25 cellular contexts compared by ENCODE assay signal in genomic region chr2:218814540-218815243, GRCh38. TPM values are rescaled to one million over a fixed set of nuclear protein-coding genes. Genes with fewer than 3 reads are reported as not detected.
A peak's percentile ranks its signal among the peaks of the same experiment; 100 is the strongest.
DNase-seq lines count a peak whose midpoint lies in the region; ATAC-seq, FAIRE-seq and TF ChIP-seq lines count a peak whose summit lies in the region.
"Had no signal": no experiment of that assay in that cellular context is flagged by ENCODE, and none has a peak within 500 bp of the region (broad histone marks: within the 10 kb centered on the region; RNA-seq: fewer than 3 reads in every experiment).

No MANE protein-coding gene starts in this region.

- H3K4me2 ChIP-seq in HepG2 (ENCODE audit: low read depth, low read length): no peak overlapping the region
- H3K4me2 ChIP-seq: GM23338 had no signal

- no peaks in the 10 kb centered on the region for H4K20me1 ChIP-seq in HepG2 (ENCODE audit: insufficient read depth, low read length)

- H3K9me3 ChIP-seq in HepG2 (ENCODE audit: low read length): no peaks in the 10 kb centered on the region
- H3K9me3 ChIP-seq in gastrocnemius medialis: no peaks in the 10 kb centered on the region
- no peaks in the 10 kb centered on the region for H3K9me3 ChIP-seq in transverse colon
- H3K9me3 ChIP-seq: MG63 had no signal

- H3K4me1 ChIP-seq in HepG2 (ENCODE audit: insufficient read depth, low read length) (peaks cover 9% of the 10 kb centered on the region), gastrocnemius medialis (peaks cover 6 to 22% of the 10 kb centered on the region in 2 donors), transverse colon (peaks cover 0 to 12% (median 10%) of the 10 kb centered on the region in 4 donors)

- POLR2A ChIA-PET in HepG2 (lab: Yijun Ruan, JAX): interaction anchor here (1.1 to 1.7 kb wide), 2 partner anchors 32 to 33 kb away, joined by 4 read pairs; partner anchors contain the start of gene CYP27A1

- H3K36me3 ChIP-seq in HepG2 (replicated peaks in 1 of 2; ENCODE audit: control insufficient read depth in 1 of 2, insufficient read depth in 2 of 2, low read length in 2 of 2): peaks cover 42 to 81% of the 10 kb centered on the region in 2 experiments
- peaks cover 0 to 17% of the 10 kb centered on the region in 2 donors for H3K36me3 ChIP-seq in gastrocnemius medialis
- peaks cover 0 to 14% (median 0%) of the 10 kb centered on the region in 4 donors for H3K36me3 ChIP-seq in transverse colon
- H3K36me3 ChIP-seq: MG63 had no signal

- no peak overlapping the region for H3K9ac ChIP-seq in HepG2 (ENCODE audit: insufficient read depth, low read depth, low read length)

- no peaks in the 10 kb centered on the region for H3K27me3 ChIP-seq in HepG2 (ENCODE audit: control insufficient read depth in 1 of 2, insufficient read depth in 2 of 2, low read length in 2 of 2)
- H3K27me3 ChIP-seq in gastrocnemius medialis: no peaks in the 10 kb centered on the region
- H3K27me3 ChIP-seq in transverse colon: no peaks in the 10 kb centered on the region
- H3K27me3 ChIP-seq: MG63 had no signal

- H3K79me2 ChIP-seq in HepG2 (ENCODE audit: insufficient read depth, low read length): peaks cover under 1% of the 10 kb centered on the region

- CTCF ChIA-PET in HepG2 (lab: Yijun Ruan, JAX; ENCODE audit: low intra/inter-chr PET ratio, low total read pairs): no interaction called here

- intact Hi-C loops in HepG2 (cut with micrococcal nuclease; ENCODE audit: unreplicated experiment) (no loop called here), gastrocnemius medialis (cut with DNase I; ENCODE audit: low total_unique reads) (no loop called here), transverse colon (cut with DNase I; ENCODE audit: low total_unique reads) (no loop called here)

- TF ChIP-seq CTCF in HepG2 (CRISPR knock-in tag; IDR thresholded peaks at IDR 0.05) (no peak), gastrocnemius medialis (IDR thresholded peaks at IDR 0.05 in 4 of 5, conservative IDR thresholded peaks at IDR 0.05 in 1 of 5) (no peak), transverse colon (IDR thresholded peaks at IDR 0.05) (no peak)

- no peak overlapping the region for H2AFZ ChIP-seq in HepG2 (ENCODE audit: low read length)
- H2AFZ ChIP-seq: GM23338 had no signal

- in situ Hi-C loops in HepG2 (cut with HindIII; ENCODE audit: extremely low pct_ligation_motif_present, low pct_unique_long_range_greater_than_20kb): no loop called here
- in situ Hi-C loops in gastrocnemius medialis (cut with MboI; ENCODE audit: low sequenced_read_pairs in 4 of 4): no loop called here
- in situ Hi-C loops in transverse colon (cut with MboI; ENCODE audit: low pct_ligation_motif_present in 1 of 4, low pct_unique_long_range_greater_than_20kb in 1 of 4, low sequenced_read_pairs in 3 of 4): no loop called here

- no peak for FAIRE-seq in HepG2 (lab: Jason Lieb, UNC)

- ATAC-seq in esophagus mucosa (peak; percentile 51), HepG2 (no peak; the same call in 2 of the 3 replicates), gastrocnemius medialis (no peak), GM21529 (IDR thresholded peaks at IDR 0.05; ENCODE audit: unreplicated experiment) (no peak)
- ATAC-seq: GM23338 had no signal

- no peak for TF ChIP-seq RAD21 in HepG2 (CRISPR knock-in tag; IDR thresholded peaks at IDR 0.05)

- H3K4me3 ChIP-seq in HepG2 (replicated peaks in 1 of 3; ENCODE audit: insufficient read depth in 1 of 3, low read depth in 2 of 3, low read length in 3 of 3) (no peak overlapping the region), gastrocnemius medialis (no peak overlapping the region), transverse colon (no peak overlapping the region)
- H3K4me3 ChIP-seq: GM23338, MG63, SK-N-MC had no signal

- TSS peak; percentile 37 for BruUV-seq in HepG2 (replicated peaks; lab: Mats Ljungman, UMichigan)

- TF ChIP-seq EP300 in HepG2 (IDR thresholded peaks at IDR 0.05; ENCODE audit: low read depth in 2 of 2, low read length in 2 of 2) (no peak), HepG2 (CRISPR knock-in tag; IDR thresholded peaks at IDR 0.05; ENCODE audit: borderline replicate concordance) (no peak), transverse colon (IDR thresholded peaks at IDR 0.05; ENCODE audit: low read depth) (no peak)

- H3K27ac ChIP-seq in HepG2 (ENCODE audit: extremely low read length, insufficient read depth, low read length) (no peak overlapping the region), gastrocnemius medialis (peak overlapping the region; percentile 95), transverse colon (peak overlapping the region in 3 of 4 donors; percentile 22 to 53 (median 36))
- H3K27ac ChIP-seq: SK-N-MC had no signal

- 0 out of 4 replicates have a peak, but pooled peaks of 1 of the 2 experiments have one; percentile 5 for TF ChIP-seq POLR2A in HepG2 (IDR thresholded peaks at IDR 0.05; ENCODE audit: insufficient read depth in 1 of 2, low read depth in 2 of 2, low read length in 2 of 2)
- TF ChIP-seq POLR2A in gastrocnemius medialis (IDR thresholded peaks at IDR 0.05): no peak
- TF ChIP-seq POLR2A in transverse colon (IDR thresholded peaks at IDR 0.05): no peak

- DNase-seq in HepG2 (ENCODE audit: low spot score) (no peak), gastrocnemius medialis (peak in 1 of 2 donors; percentile 19), transverse colon (peak; percentile 32), cerebellum (ENCODE audit: low spot score) (no peak), NCI-H2227 treated with DMSO at 0.1 percent for 48 hours (lab: John Stamatoyannopoulos, UW) (no peak)
- DNase-seq in activated naive CD4-positive, alpha-beta T cell (lab: John Stamatoyannopoulos, UW): no peak
- DNase-seq: DMS 273 treated with DMSO at 0.1 percent for 48 hours; GDM1; Kasumi-1; MG63; NCI-H1092; NCI-H146; NCI-H2029 treated with DMSO at 0.1 percent for 48 hours; NCI-H2171 treated with DMSO at 0.1 percent for 48 hours; NCI-H446 treated with DMSO at 0.1 percent for 48 hours; NCI-H69; NK-92 treated with Interleukin-12 subunit alpha and Interleukin-12 subunit beta, amount 100 ng/mL, for 24 hours; SHP77 had no signal

- 96% methylated on average over 13 of the region's 13 CpGs for WGBS in HepG2 (ENCODE audit: low lambda C conversion rate)
- 76 to 83% methylated on average over 2 to 13 of the region's 13 CpGs for WGBS in transverse colon (ENCODE audit: low coverage in 1 of 2), 2 donors

RNA-seq across cellular contexts. Expression of gene PRKAG3, which starts 16.9 kb away (rescaled TPM):
- not detected for total RNA-seq in esophagus mucosa
- total RNA-seq in HepG2 (2016; rRNA removed; fragmentation: Illumina TruSeq; extraction: Trizol): not detected in 2 replicates
- not detected in 2 replicates for total RNA-seq in HepG2 (2016; cell fraction: cytosol; rRNA removed; fragmentation: Illumina TruSeq; extraction: Trizol; ENCODE audit: low read depth)
- not detected in 2 replicates for total RNA-seq in HepG2 (2016; cell fraction: insoluble cytoplasmic fraction; rRNA removed; fragmentation: Illumina TruSeq; extraction: Trizol)
- total RNA-seq in HepG2 (2016; cell fraction: membrane; rRNA removed; fragmentation: Illumina TruSeq; extraction: Trizol): not detected in 2 replicates
- not detected in 2 replicates for total RNA-seq in HepG2 (2016; cell fraction: nucleus; rRNA removed; fragmentation: Illumina TruSeq; extraction: Trizol)
- not detected in 2 replicates for polyA plus RNA-seq in HepG2 (2011; rRNA removed)
- polyA plus RNA-seq in HepG2 (2011; cell fraction: cytosol; rRNA removed): not detected in 2 replicates
- not detected in 2 replicates for polyA plus RNA-seq in HepG2 (2011; cell fraction: nucleus; rRNA removed)
- polyA plus RNA-seq in HepG2 (2012): not detected in 2 replicates
- polyA plus RNA-seq in HepG2 (2016; cell fraction: cytosol; fragmentation: Illumina TruSeq; extraction: Trizol; ENCODE audit: low read depth): not detected in 2 replicates
- polyA plus RNA-seq in HepG2 (2016; cell fraction: insoluble cytoplasmic fraction; fragmentation: Illumina TruSeq; extraction: Trizol; ENCODE audit: low read depth): not detected in 2 replicates
- not detected in 2 replicates for polyA plus RNA-seq in HepG2 (2016; cell fraction: membrane; fragmentation: Illumina TruSeq; extraction: Trizol; ENCODE audit: low read depth)
- polyA plus RNA-seq in HepG2 (2016; cell fraction: nucleus; fragmentation: Illumina TruSeq; extraction: Trizol; ENCODE audit: insufficient read depth, low read depth): not detected in 2 replicates
- polyA minus RNA-seq in HepG2 (2011; rRNA and poly(A)+ RNA removed; ENCODE audit: low replicate concordance): 0.32 TPM in 1 of 2 replicates, not detected in the other
- not detected in 2 replicates for polyA minus RNA-seq in HepG2 (2011; cell fraction: cytosol; rRNA and poly(A)+ RNA removed)
- not detected in 2 replicates for polyA minus RNA-seq in HepG2 (2011; cell fraction: nucleus; rRNA and poly(A)+ RNA removed)
- total RNA-seq in gastrocnemius medialis: 10 to 100 TPM in 3 of 4 donors, 1 to 10 TPM in 1; 8.3 to 65.4 (median 44.3) TPM
- not detected for total RNA-seq in transverse colon
- total RNA-seq in cerebellum: not detected
- total RNA-seq: Daoy, GM23338, OCI-LY7 had no signal
- polyA plus RNA-seq: CD14-positive monocyte, GM23338 had no signal

RNA-seq across cellular contexts. Expression of gene CYP27A1, which starts 32.7 kb away (rescaled TPM):
- 4.9 TPM for total RNA-seq in esophagus mucosa
- total RNA-seq in HepG2 (2016; rRNA removed; fragmentation: Illumina TruSeq; extraction: Trizol): 106 and 157 TPM in 2 replicates
- total RNA-seq in HepG2 (2016; cell fraction: cytosol; rRNA removed; fragmentation: Illumina TruSeq; extraction: Trizol; ENCODE audit: low read depth): 29.2 and 32.0 TPM in 2 replicates
- total RNA-seq in HepG2 (2016; cell fraction: insoluble cytoplasmic fraction; rRNA removed; fragmentation: Illumina TruSeq; extraction: Trizol): 92.9 and 157 TPM in 2 replicates
- total RNA-seq in HepG2 (2016; cell fraction: membrane; rRNA removed; fragmentation: Illumina TruSeq; extraction: Trizol): 59.2 and 68.0 TPM in 2 replicates
- total RNA-seq in HepG2 (2016; cell fraction: nucleus; rRNA removed; fragmentation: Illumina TruSeq; extraction: Trizol): 124 and 147 TPM in 2 replicates
- polyA plus RNA-seq in HepG2 (2011; rRNA removed): 266 and 314 TPM in 2 replicates
- polyA plus RNA-seq in HepG2 (2011; cell fraction: cytosol; rRNA removed): 327 and 396 TPM in 2 replicates
- polyA plus RNA-seq in HepG2 (2011; cell fraction: nucleus; rRNA removed): 158 and 203 TPM in 2 replicates
- polyA plus RNA-seq in HepG2 (2012): 154 and 189 TPM in 2 replicates
- 34.9 and 39.0 TPM in 2 replicates for polyA plus RNA-seq in HepG2 (2016; cell fraction: cytosol; fragmentation: Illumina TruSeq; extraction: Trizol; ENCODE audit: low read depth)
- polyA plus RNA-seq in HepG2 (2016; cell fraction: insoluble cytoplasmic fraction; fragmentation: Illumina TruSeq; extraction: Trizol; ENCODE audit: low read depth): 90.8 and 107 TPM in 2 replicates
- polyA plus RNA-seq in HepG2 (2016; cell fraction: membrane; fragmentation: Illumina TruSeq; extraction: Trizol; ENCODE audit: low read depth): 49.2 and 51.3 TPM in 2 replicates
- polyA plus RNA-seq in HepG2 (2016; cell fraction: nucleus; fragmentation: Illumina TruSeq; extraction: Trizol; ENCODE audit: insufficient read depth, low read depth): 203 and 207 TPM in 2 replicates
- polyA minus RNA-seq in HepG2 (2011; rRNA and poly(A)+ RNA removed; ENCODE audit: low replicate concordance): 399 TPM in 1 of 2 replicates, not detected in the other
- 113 and 138 TPM in 2 replicates for polyA minus RNA-seq in HepG2 (2011; cell fraction: cytosol; rRNA and poly(A)+ RNA removed)
- 86.3 and 96.4 TPM in 2 replicates for polyA minus RNA-seq in HepG2 (2011; cell fraction: nucleus; rRNA and poly(A)+ RNA removed)
- 10 to 100 TPM; 17.9 to 56.3 (median 26.8) TPM for total RNA-seq in gastrocnemius medialis
- 100 to 1,000 TPM in 1 of 4 donors, 10 to 100 TPM in 3; 48.3 to 159 (median 75.5) TPM for total RNA-seq in transverse colon
- 5.7 TPM for total RNA-seq in cerebellum

RNA-seq across cellular contexts. Expression of gene WNT6, which starts 44.9 kb away (rescaled TPM):
- not detected for total RNA-seq in esophagus mucosa
- 0.20 TPM in 1 of 2 replicates, not detected in the other for total RNA-seq in HepG2 (2016; rRNA removed; fragmentation: Illumina TruSeq; extraction: Trizol)
- total RNA-seq in HepG2 (2016; cell fraction: cytosol; rRNA removed; fragmentation: Illumina TruSeq; extraction: Trizol; ENCODE audit: low read depth): not detected in 2 replicates
- 0.13 TPM in 1 of 2 replicates, not detected in the other for total RNA-seq in HepG2 (2016; cell fraction: insoluble cytoplasmic fraction; rRNA removed; fragmentation: Illumina TruSeq; extraction: Trizol)
- total RNA-seq in HepG2 (2016; cell fraction: membrane; rRNA removed; fragmentation: Illumina TruSeq; extraction: Trizol): 0.12 TPM in 1 of 2 replicates, not detected in the other
- not detected in 2 replicates for total RNA-seq in HepG2 (2016; cell fraction: nucleus; rRNA removed; fragmentation: Illumina TruSeq; extraction: Trizol)
- polyA plus RNA-seq in HepG2 (2011; rRNA removed): 0.09 TPM in 1 of 2 replicates, not detected in the other
- polyA plus RNA-seq in HepG2 (2011; cell fraction: cytosol; rRNA removed): 0.04 and 0.05 TPM in 2 replicates
- polyA plus RNA-seq in HepG2 (2011; cell fraction: nucleus; rRNA removed): 0.28 and 0.42 TPM in 2 replicates
- polyA plus RNA-seq in HepG2 (2012): not detected in 2 replicates
- polyA plus RNA-seq in HepG2 (2016; cell fraction: cytosol; fragmentation: Illumina TruSeq; extraction: Trizol; ENCODE audit: low read depth): not detected in 2 replicates
- polyA plus RNA-seq in HepG2 (2016; cell fraction: insoluble cytoplasmic fraction; fragmentation: Illumina TruSeq; extraction: Trizol; ENCODE audit: low read depth): not detected in 2 replicates
- polyA plus RNA-seq in HepG2 (2016; cell fraction: membrane; fragmentation: Illumina TruSeq; extraction: Trizol; ENCODE audit: low read depth): 0.10 TPM in 1 of 2 replicates, not detected in the other
- polyA plus RNA-seq in HepG2 (2016; cell fraction: nucleus; fragmentation: Illumina TruSeq; extraction: Trizol; ENCODE audit: insufficient read depth, low read depth): 0.37 and 0.91 TPM in 2 replicates
- polyA minus RNA-seq in HepG2 (2011; rRNA and poly(A)+ RNA removed; ENCODE audit: low replicate concordance): 0.09 and 0.14 TPM in 2 replicates
- polyA minus RNA-seq in HepG2 (2011; cell fraction: cytosol; rRNA and poly(A)+ RNA removed): not detected in 2 replicates
- polyA minus RNA-seq in HepG2 (2011; cell fraction: nucleus; rRNA and poly(A)+ RNA removed): not detected in 2 replicates
- 1 to 10 TPM in 2 of 4 donors, under 1 TPM in 2; 0.36 to 3.9 (median 2.1) TPM for total RNA-seq in gastrocnemius medialis
- total RNA-seq in transverse colon: 100 to 1,000 TPM in 1 of 4 donors, 1 to 10 TPM in 1, under 1 TPM in 1, not detected in 1; 0.82 to 164 (median 1.7) TPM
- not detected for total RNA-seq in cerebellum
- total RNA-seq: GM23338 had no signal
- polyA plus RNA-seq: GM23338 had no signal
